In the genomic region with DNA sequence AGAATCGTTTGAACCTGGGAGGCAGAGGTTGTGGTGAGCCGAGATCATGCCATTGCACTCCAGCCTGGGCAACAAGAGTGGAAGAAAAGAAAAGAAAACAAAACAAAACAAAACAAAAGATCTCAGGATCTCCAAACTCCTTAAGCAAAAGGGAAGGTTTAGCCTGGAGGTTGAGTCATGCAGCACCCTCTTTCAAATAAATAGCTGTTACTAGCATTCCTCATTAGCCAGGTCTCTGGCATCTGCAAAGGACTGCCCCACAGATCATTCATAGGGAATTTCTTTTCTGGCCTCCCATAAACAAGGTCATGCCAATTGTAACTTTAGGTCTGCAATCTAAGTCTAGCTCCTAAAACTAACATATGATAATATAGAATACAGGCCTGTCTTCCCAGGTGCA, we compare ENCODE assay signal across 21 cellular contexts. TPM values are rescaled to one million over a fixed set of nuclear protein-coding genes. Genes with fewer than 3 reads are reported as not detected.
DNase-seq lines count a peak whose midpoint lies in the region.
"Had no signal": no experiment of that assay in that cellular context is flagged by ENCODE, and none has a peak within 500 bp of the region (broad histone marks: within the 10 kb centered on the region; RNA-seq: fewer than 3 reads in every experiment).

No MANE protein-coding gene starts in this region.

- peak; percentile 50 for DNase-seq in GM03348 (ENCODE audit: low spot score)
- peak; percentile 59 for DNase-seq in NCI-H226
- no peak for DNase-seq in epithelial cell of prostate (ENCODE audit: low read depth, low spot score)
- DNase-seq in renal cortical epithelial cell (ENCODE audit: low read depth): peak; percentile 95
- DNase-seq in NCI-H2107 (lab: John Stamatoyannopoulos, UW): no peak
- no peak for DNase-seq in activated gamma-delta T cell treated with Interleukin-2 at 50 U/mL for 16 hours
- DNase-seq in activated T-cell treated with anti-CD3 and anti-CD28 coated beads, Interleukin-2, amount 50 U/mL, for 1 hour: no peak
- DNase-seq: activated CD4-positive, alpha-beta T cell treated with anti-CD3 and anti-CD28 coated beads, Interleukin-2, amount 50 U/mL, for 4 hours; BE2C; GDM1; hippocampal formation; kidney; natural killer cell; NCI-H1092; NCI-H2081; NCI-H510A; SHP77; stimulated activated naive CD8-positive, alpha-beta T cell treated with anti-CD3 and anti-CD28 coated beads, Interleukin-15, Interleukin-2, amounts not matched to agents 100 U/mL and 50 U/mL, for 24 hours had no signal

- H3K27ac ChIP-seq in epithelial cell of prostate: peak overlapping the region; percentile 99
- H3K27ac ChIP-seq: ascending aorta, parathyroid adenoma, tibial nerve had no signal

RNA-seq across cellular contexts. Expression of a gene that starts 37.2 kb away (rescaled TPM):
- total RNA-seq in renal cortical epithelial cell: 77.8 and 82.5 TPM in 2 replicates

Comparison
In these comparisons a context has a peak if more than half of its experiments do, and no peak if none do; other contexts are left out.
1. DNase-seq: peak in GM03348 (single experiment), NCI-H226 (single experiment) and renal cortical epithelial cell (single experiment); none in epithelial cell of prostate (single experiment), NCI-H2107 (single experiment), activated gamma-delta T cell treated with Interleukin-2 at 50 U/mL for 16 hours (single experiment) and activated T-cell treated with anti-CD3 and anti-CD28 coated beads, Interleukin-2, amount 50 U/mL, for 1 hour (single experiment).